In genomic region chr12:47768323-47768811, GRCh38 we compare ENCODE assay signal across 15 cellular contexts. TPM values are rescaled to one million over a fixed set of nuclear protein-coding genes. Genes with fewer than 3 reads are reported as not detected.
A peak's percentile ranks its signal among the peaks of the same experiment; 100 is the strongest.
DNase-seq lines count a peak whose midpoint lies in the region; ATAC-seq and TF ChIP-seq lines count a peak whose summit lies in the region.
"Had no signal": no experiment of that assay in that cellular context is flagged by ENCODE, and none has a peak within 500 bp of the region (broad histone marks: within the 10 kb centered on the region; RNA-seq: fewer than 3 reads in every experiment).

No MANE protein-coding gene starts in this region.

- no peaks in the 10 kb centered on the region for H3K27me3 ChIP-seq in Caco-2 (replicated peaks; ENCODE audit: control insufficient read depth, insufficient read depth, low read length)
- H3K27me3 ChIP-seq: uterus had no signal

- TF ChIP-seq CTCF in Caco-2 (IDR thresholded peaks at IDR 0.05; ENCODE audit: insufficient read depth in 1 of 2, low read depth in 1 of 2, low read length in 1 of 2, severe bottlenecking in 1 of 2, unreplicated experiment in 1 of 2) (no peak), WTC11 (IDR thresholded peaks at IDR 0.05) (no peak)

- intact Hi-C loops in Caco-2 (cut with micrococcal nuclease; ENCODE audit: unreplicated experiment), result loop anchor here (1.0 kb wide), 1 partner anchor 9 kb away; no protein-coding TSS in a partner anchor

- no peak overlapping the region for H3K27ac Mint-ChIP-seq in Caco-2 (ENCODE audit: unreplicated experiment)
- no peak overlapping the region for H3K27ac Mint-ChIP-seq in WTC11
- H3K27ac Mint-ChIP-seq: activated CD4-positive, alpha-beta T cell treated with anti-CD3 and anti-CD28 coated beads, Interleukin-2, amount 10 ng/mL, durations not matched to agents 24 days and 14 days had no signal

- no TSS peak for BruUV-seq in Caco-2 (replicated peaks; lab: Mats Ljungman, UMichigan)

- no peaks in the 10 kb centered on the region for H3K36me3 ChIP-seq in Caco-2 (ENCODE audit: control insufficient read depth, insufficient read depth, low read length)
- H3K36me3 ChIP-seq: uterus had no signal

- ATAC-seq in WTC11 (peak; percentile 27), left lobe of liver (peak; percentile 47), GM21619 (IDR thresholded peaks at IDR 0.05; ENCODE audit: unreplicated experiment) (no peak), GM18909 (IDR thresholded peaks at IDR 0.05; ENCODE audit: poor library complexity, unreplicated experiment) (no peak)

- H3K27me3 Mint-ChIP-seq in Caco-2 (ENCODE audit: insufficient read depth, unreplicated experiment) (no peaks in the 10 kb centered on the region), WTC11 (ENCODE audit: low read depth) (peaks cover 10% of the 10 kb centered on the region)

- no peaks in the 10 kb centered on the region for H3K9me3 Mint-ChIP-seq in Caco-2 (ENCODE audit: unreplicated experiment)
- no peaks in the 10 kb centered on the region for H3K9me3 Mint-ChIP-seq in WTC11
- H3K9me3 Mint-ChIP-seq: activated CD4-positive, alpha-beta T cell treated with anti-CD3 and anti-CD28 coated beads, Interleukin-2, amount 10 ng/mL, durations not matched to agents 24 days and 14 days had no signal

- H3K9me3 ChIP-seq in Caco-2, result no peaks in the 10 kb centered on the region
- H3K9me3 ChIP-seq: uterus had no signal

- DNase-seq in Caco-2 (peak; percentile 79 to 85), WTC11 (ENCODE audit: low spot score) (no peak), left lobe of liver (ENCODE audit: low spot score) (no peak), dermis blood vessel endothelial cell (no peak), NCI-H2029 (lab: John Stamatoyannopoulos, UW) (no peak)
- DNase-seq: activated CD4-positive, alpha-beta T cell treated with anti-CD3 and anti-CD28 coated beads, Interleukin-2, amount 10 ng/mL, durations not matched to agents 24 days and 14 days; activated T-cell treated with anti-CD3 and anti-CD28 coated beads, Interleukin-2, amount 50 U/mL, for 48 hours; anterior cingulate cortex; NCI-H446; stimulated activated CD4-positive, alpha-beta T cell treated with anti-CD3 and anti-CD28 coated beads, Interleukin-2, amount 100 ng/mL, for 48 hours; T-helper 2 cell; uterus had no signal

- TF ChIP-seq EP300 in Ishikawa (IDR thresholded peaks at IDR 0.05; ENCODE audit: borderline replicate concordance), result peak; percentile 98

- no peak overlapping the region for H3K4me3 ChIP-seq in Caco-2 (ENCODE audit: low read depth, low read length)
- H3K4me3 ChIP-seq: uterus had no signal

- H3K4me1 Mint-ChIP-seq in Caco-2 (ENCODE audit: low read depth, unreplicated experiment), result peaks cover 7% of the 10 kb centered on the region
- peaks cover 22% of the 10 kb centered on the region for H3K4me1 Mint-ChIP-seq in WTC11

- peaks cover 6% of the 10 kb centered on the region for H3K36me3 Mint-ChIP-seq in Caco-2 (ENCODE audit: insufficient read depth, unreplicated experiment)
- H3K36me3 Mint-ChIP-seq in WTC11, result no peaks in the 10 kb centered on the region

- 0 out of 2 replicates have a peak, but pooled peaks have one; percentile 5 for TF ChIP-seq RAD21 in Ishikawa (IDR thresholded peaks at IDR 0.05; ENCODE audit: low read depth)

- POLR2A ChIA-PET in Caco-2 (lab: Charles Lee) (interaction anchor here (0.7 to 1.6 kb wide), 3 partner anchors 10 to 62 kb away, joined by 3 to 7 read pairs (median 3); partner anchors contain the start of genes RAPGEF3 and RPAP3), WTC11 (lab: Charles Lee) (interaction anchor here (1.1 kb wide), 1 partner anchor 24 kb away, joined by 3 read pairs; no protein-coding TSS in a partner anchor)

- peaks cover 37% of the 10 kb centered on the region for H3K4me1 ChIP-seq in Caco-2
- H3K4me1 ChIP-seq: uterus had no signal

- CTCF ChIA-PET in Caco-2 (lab: Charles Lee) (interaction anchor here (0.6 to 6.5 kb wide), 16 partner anchors 9 to 181 kb away, joined by 3 to 155 read pairs (median 5); partner anchors contain the start of genes ENDOU, RAPGEF3 and RPAP3), WTC11 (lab: Charles Lee) (interaction anchor here (0.9 to 19.3 kb wide), 8 partner anchors 10 to 75 kb away, joined by 3 to 735 read pairs (median 82); partner anchors contain the start of gene RAPGEF3)

- no peak overlapping the region for H3K4me3 Mint-ChIP-seq in Caco-2 (ENCODE audit: unreplicated experiment)
- H3K4me3 Mint-ChIP-seq in WTC11, result no peak overlapping the region
- H3K4me3 Mint-ChIP-seq: activated CD4-positive, alpha-beta T cell treated with anti-CD3 and anti-CD28 coated beads, Interleukin-2, amount 10 ng/mL, durations not matched to agents 24 days and 14 days had no signal

TF ChIP-seq in Ishikawa, 13 proteins besides CTCF, POLR2A, EP300 and RAD21 (continues in another document):
- TF ChIP-seq ZBTB7A (IDR thresholded peaks at IDR 0.05; ENCODE audit: low read depth), result 0 out of 2 replicates have a peak, but pooled peaks have one; percentile 23
- peak; percentile 63; the same call in 1 of the 2 replicates for TF ChIP-seq CEBPB (IDR thresholded peaks at IDR 0.05)
- peak; percentile 60; the same call in 1 of the 2 replicates for TF ChIP-seq MAX (IDR thresholded peaks at IDR 0.05)
- TF ChIP-seq FOXM1 (IDR thresholded peaks at IDR 0.05; ENCODE audit: borderline replicate concordance, low read depth), result peak; percentile 95
- TF ChIP-seq TEAD4 (IDR thresholded peaks at IDR 0.05), result peak; percentile 99
- no peak for TF ChIP-seq USF1 (IDR thresholded peaks at IDR 0.05)
- peak; percentile 63; the same call in 1 of the 2 replicates for TF ChIP-seq YY1 (IDR thresholded peaks at IDR 0.05; ENCODE audit: low read depth)
- TF ChIP-seq NFIC (IDR thresholded peaks at IDR 0.05), result peak; percentile 95
- no peak for TF ChIP-seq CREB1 (IDR thresholded peaks at IDR 0.05; ENCODE audit: low read depth)
- TF ChIP-seq TCF12 (IDR thresholded peaks at IDR 0.05; ENCODE audit: low read depth), result peak; percentile 97
- no peak for TF ChIP-seq TAF1 (IDR thresholded peaks at IDR 0.05; ENCODE audit: low read depth)

TF ChIP-seq in WTC11, 78 proteins besides CTCF, POLR2A, EP300 and RAD21 (continues in another document):
- no peak for TF ChIP-seq GABPB1 (CRISPR knock-in tag; IDR thresholded peaks at IDR 0.05)
- TF ChIP-seq ZSCAN18 (CRISPR knock-in tag; IDR thresholded peaks at IDR 0.05), result no peak
- no peak for TF ChIP-seq ZNF532 (CRISPR knock-in tag; IDR thresholded peaks at IDR 0.05; ENCODE audit: borderline replicate concordance)

RNA-seq across cellular contexts. Expression of gene SLC48A1, which starts 4.7 kb away (rescaled TPM):
- 34.3 and 37.5 TPM in 2 replicates for total RNA-seq in Caco-2 (2022)
- total RNA-seq in WTC11 (2021), result 13.5 to 16.8 TPM (median 13.8 TPM) in 3 replicates
- 14.1 TPM for total RNA-seq in left lobe of liver
- 19.2 and 22.1 TPM in 2 replicates for total RNA-seq in dermis blood vessel endothelial cell

RNA-seq across cellular contexts. Expression of gene RAPGEF3, which starts 9.7 kb away (rescaled TPM):
- 1.2 and 2.3 TPM in 2 replicates for total RNA-seq in Caco-2 (2022)
- total RNA-seq in WTC11 (2021), result 9.0 to 13.3 TPM (median 9.7 TPM) in 3 replicates
- 2.1 TPM for total RNA-seq in left lobe of liver
- total RNA-seq in dermis blood vessel endothelial cell, result 52.0 and 106 TPM in 2 replicates

RNA-seq across cellular contexts. Expression of gene ENDOU, which starts 43.1 kb away (rescaled TPM):
- total RNA-seq in Caco-2 (2022), result 0.43 and 0.53 TPM in 2 replicates
- total RNA-seq in WTC11 (2021), result not detected in 3 replicates
- total RNA-seq in left lobe of liver, result not detected
- total RNA-seq in dermis blood vessel endothelial cell, result 0.05 TPM in 1 of 2 replicates, not detected in the other

RNA-seq across cellular contexts. Expression of gene HDAC7, which starts 51.3 kb away (rescaled TPM):
- total RNA-seq in Caco-2 (2022), result 71.2 and 71.9 TPM in 2 replicates
- total RNA-seq in WTC11 (2021), result 89.9 to 111 TPM (median 94.7 TPM) in 3 replicates
- 8.1 TPM for total RNA-seq in left lobe of liver
- 55.0 and 75.4 TPM in 2 replicates for total RNA-seq in dermis blood vessel endothelial cell

Comparison
In these comparisons a context has a peak if more than half of its experiments do, and no peak if none do; other contexts are left out.
1. DNase-seq: peak in Caco-2 (2 of 2); none in WTC11 (single experiment), left lobe of liver (single experiment), dermis blood vessel endothelial cell (single experiment) and NCI-H2029 (single experiment).
2. ATAC-seq: peak in WTC11 (single experiment) and left lobe of liver (single experiment); none in GM21619 (single experiment) and GM18909 (single experiment).